Comparison of ENCODE assay signal across 7 cellular contexts in genomic region chr1:241659016-241659415, GRCh38. TPM values are rescaled to one million over a fixed set of nuclear protein-coding genes. Genes with fewer than 3 reads are reported as not detected.
"Had no signal": no experiment of that assay in that cellular context is flagged by ENCODE, and none has a peak within 500 bp of the region (broad histone marks: within the 10 kb centered on the region; RNA-seq: fewer than 3 reads in every experiment).

No MANE protein-coding gene starts in this region.

RNA-seq across cellular contexts. Expression of gene WDR64, which starts 6.9 kb away (rescaled TPM):
- total RNA-seq: GM23248, GM23338, H1, H4, H7, H9, HFFc6 had no signal
- polyA plus RNA-seq: GM23248, GM23338 had no signal
